8 cellular contexts compared by ENCODE assay signal in the genomic region with DNA sequence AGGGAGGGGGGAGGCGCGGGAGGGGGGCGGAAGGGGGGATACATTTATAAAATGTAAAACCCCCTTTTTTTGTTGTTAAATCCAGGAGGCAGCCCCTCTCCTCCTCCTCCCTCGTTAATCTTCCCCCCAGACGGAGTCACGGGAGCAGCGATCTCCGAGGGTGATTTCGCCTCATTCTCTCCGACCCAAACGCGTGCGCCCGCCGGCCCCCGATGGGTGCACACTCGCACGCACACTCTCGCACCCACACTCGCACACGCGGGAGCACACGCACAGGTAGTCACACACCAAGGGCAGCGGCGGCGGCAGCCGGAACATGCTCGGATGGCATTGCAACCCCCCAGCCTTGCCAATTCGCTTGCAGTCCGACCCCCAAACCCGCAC. TPM values are rescaled to one million over a fixed set of nuclear protein-coding genes. Genes with fewer than 3 reads are reported as not detected.
DNase-seq lines count a peak whose midpoint lies in the region; ATAC-seq and TF ChIP-seq lines count a peak whose summit lies in the region.

No MANE protein-coding gene starts in this region.

- H3K27me3 ChIP-seq in HAP-1 (ENCODE audit: low read depth) (no peaks in the 10 kb centered on the region), gastrocnemius medialis (no peaks in the 10 kb centered on the region)

- TF ChIP-seq CTCF in gastrocnemius medialis (IDR thresholded peaks at IDR 0.05 in 4 of 5, conservative IDR thresholded peaks at IDR 0.05 in 1 of 5) = no peak

- in situ Hi-C loops in HAP-1 (cut with MboI; ENCODE audit: low sequenced_read_pairs) (no loop called here), gastrocnemius medialis (cut with MboI; ENCODE audit: low sequenced_read_pairs in 4 of 4) (no loop called here)

- H3K4me1 ChIP-seq in HAP-1 = peaks cover 36% of the 10 kb centered on the region
- H3K4me1 ChIP-seq in gastrocnemius medialis = peaks cover 20 to 24% of the 10 kb centered on the region in 2 donors

- H3K27ac ChIP-seq in gastrocnemius medialis = peak overlapping the region; percentile 93 to 99 (median 99)

- peaks cover 18% of the 10 kb centered on the region for H3K36me3 Mint-ChIP-seq in activated naive CD4-positive, alpha-beta T cell treated with anti-CD3 and anti-CD28 coated beads for 36 hours (ENCODE audit: low read depth)

- peaks cover 22% of the 10 kb centered on the region for H3K36me3 ChIP-seq in HAP-1 (replicated peaks)
- no peaks in the 10 kb centered on the region for H3K36me3 ChIP-seq in gastrocnemius medialis

- peak overlapping the region; percentile 84 for H3K4me3 Mint-ChIP-seq in activated naive CD4-positive, alpha-beta T cell treated with anti-CD3 and anti-CD28 coated beads for 36 hours

- H3K9me3 ChIP-seq in HAP-1 = no peaks in the 10 kb centered on the region
- H3K9me3 ChIP-seq in gastrocnemius medialis = no peaks in the 10 kb centered on the region

- H3K9me3 Mint-ChIP-seq in activated naive CD4-positive, alpha-beta T cell treated with anti-CD3 and anti-CD28 coated beads for 36 hours = no peaks in the 10 kb centered on the region

- CTCF ChIA-PET in activated naive CD4-positive, alpha-beta T cell treated with anti-CD3 and anti-CD28 coated beads for 36 hours (lab: Charles Lee) = interaction anchor here (1.2 kb wide), 1 partner anchor 35 kb away, joined by 3 read pairs; no protein-coding TSS in a partner anchor

- H3K27me3 Mint-ChIP-seq in activated naive CD4-positive, alpha-beta T cell treated with anti-CD3 and anti-CD28 coated beads for 36 hours (ENCODE audit: low read depth) = no peaks in the 10 kb centered on the region

- H3K4me3 ChIP-seq in HAP-1 (peak overlapping the region; percentile 91), gastrocnemius medialis (peak overlapping the region; percentile 69 to 97 (median 87))

- peaks cover 33% of the 10 kb centered on the region for H3K4me1 Mint-ChIP-seq in activated naive CD4-positive, alpha-beta T cell treated with anti-CD3 and anti-CD28 coated beads for 36 hours (ENCODE audit: low read depth)

- intact Hi-C loops in activated naive CD4-positive, alpha-beta T cell treated with anti-CD3 and anti-CD28 coated beads for 36 hours (cut with micrococcal nuclease) = loop anchor here (2.0 kb wide), 1 partner anchor 543 kb away; the partner anchor contains the start of gene FEM1B
- intact Hi-C loops in left cardiac atrium (cut with DNase I) = loop anchor here in 1 of 2 donors (5.0 kb wide), 1 partner anchor 263 kb away; no protein-coding TSS in a partner anchor
- intact Hi-C loops in gastrocnemius medialis (cut with DNase I; ENCODE audit: low total_unique reads) = no loop called here

- H3K27ac Mint-ChIP-seq in activated naive CD4-positive, alpha-beta T cell treated with anti-CD3 and anti-CD28 coated beads for 36 hours = peak overlapping the region; percentile 94

- peak; percentile 69 to 79 for DNase-seq in HAP-1 (ENCODE audit: low spot score in 2 of 2)
- peak; percentile 51 for DNase-seq in RPMI7951 (ENCODE audit: low read depth)
- peak; percentile 60 for DNase-seq in activated naive CD4-positive, alpha-beta T cell treated with anti-CD3 and anti-CD28 coated beads for 36 hours
- DNase-seq in left cardiac atrium = peak; percentile 59
- DNase-seq in gastrocnemius medialis = peak; percentile 23 to 51
- DNase-seq in pons (ENCODE audit: low spot score) = no peak

- ATAC-seq in left cardiac atrium = peak in 1 of 2 donors; percentile 1
- peak in 1 of 2 donors; percentile 4 for ATAC-seq in gastrocnemius medialis
- ATAC-seq in HG02642 (IDR thresholded peaks at IDR 0.05; ENCODE audit: poor library complexity, unreplicated experiment) = no peak
- no peak for ATAC-seq in GM19452 (IDR thresholded peaks at IDR 0.05; ENCODE audit: unreplicated experiment)

- TF ChIP-seq POLR2A in gastrocnemius medialis (IDR thresholded peaks at IDR 0.05) = no peak

RNA-seq across cellular contexts. Expression of gene ANP32A, which starts 0.5 kb away (rescaled TPM):
- total RNA-seq in RPMI7951 (2014; rRNA removed; shearing (Covaris generic)) = 95.6 and 119 TPM in 2 replicates
- total RNA-seq in activated naive CD4-positive, alpha-beta T cell treated with anti-CD3 and anti-CD28 coated beads for 36 hours = 100 to 1,000 TPM; 216 to 245 TPM
- total RNA-seq in left cardiac atrium (100 to 1,000 TPM; 106 to 118 TPM), gastrocnemius medialis (10 to 100 TPM; 27.1 to 55.8 (median 50.6) TPM)
